Comparison of ENCODE assay signal across 8 cellular contexts in genomic region chr22:20111045-20111688, GRCh38. TPM values are rescaled to one million over a fixed set of nuclear protein-coding genes. Genes with fewer than 3 reads are reported as not detected.
DNase-seq lines count a peak whose midpoint lies in the region; ATAC-seq and TF ChIP-seq lines count a peak whose summit lies in the region.

No MANE protein-coding gene starts in this region.

- H3K36me3 ChIP-seq in mucosa of descending colon (ENCODE audit: low read depth): peaks cover 8% of the 10 kb centered on the region

- H3K4me3 ChIP-seq in astrocyte of the spinal cord (ENCODE audit: low read depth, low read length) (no peak overlapping the region), mucosa of descending colon (no peak overlapping the region)

- H3K9me3 ChIP-seq in mucosa of descending colon: no peaks in the 10 kb centered on the region

- intact Hi-C loops in mucosa of descending colon (cut with DNase I, micrococcal nuclease): no loop called here

- H3K4me1 ChIP-seq in mucosa of descending colon (ENCODE audit: low read depth): peaks cover 9% of the 10 kb centered on the region

- peak; percentile 49 for DNase-seq in stimulated activated CD4-positive, alpha-beta T cell treated with anti-CD3 and anti-CD28 coated beads, Interleukin-1b, Interleukin-23, amount 100 ng/mL, for 48 hours
- DNase-seq in stimulated activated CD4-positive, alpha-beta T cell treated with anti-CD3 and anti-CD28 coated beads, Interleukin-4, amount 100 ng/mL, for 4 hours: no peak
- peak; percentile 54 for DNase-seq in NCI-H2171 treated with DMSO at 0.1 percent for 48 hours (lab: John Stamatoyannopoulos, UW)
- peak; percentile 19 for DNase-seq in astrocyte of the spinal cord (ENCODE audit: low read depth, low spot score)
- DNase-seq in mucosa of descending colon: peak in 2 of 3 donors; percentile 25 to 41
- no peak for DNase-seq in hypothalamus (lab: John Stamatoyannopoulos, UW)

- ATAC-seq in mucosa of descending colon (peak; percentile 19), GM21423 (IDR thresholded peaks at IDR 0.05; ENCODE audit: unreplicated experiment) (no peak), HG02571 (IDR thresholded peaks at IDR 0.05; ENCODE audit: unreplicated experiment) (no peak)

- TF ChIP-seq CTCF in astrocyte of the spinal cord (IDR thresholded peaks at IDR 0.05; ENCODE audit: low read depth, low read length) (peak; percentile 55), mucosa of descending colon (IDR thresholded peaks at IDR 0.05) (no peak)

- in situ Hi-C loops in astrocyte of the spinal cord (cut with HindIII; ENCODE audit: low sequenced_read_pairs): no loop called here

RNA-seq across cellular contexts. Expression of gene RANBP1, which starts 4.7 kb away (rescaled TPM):
- 100 to 1,000 TPM in 1 of 3 donors, 10 to 100 TPM in 2; 58.4 to 102 (median 66.0) TPM for total RNA-seq in mucosa of descending colon

RNA-seq across cellular contexts. Expression of gene TRMT2A, which starts 5.9 kb away (rescaled TPM):
- 10 to 100 TPM; 34.4 to 50.0 (median 37.6) TPM for total RNA-seq in mucosa of descending colon

RNA-seq across cellular contexts. Expression of gene ZDHHC8, which starts 20.4 kb away (rescaled TPM):
- total RNA-seq in mucosa of descending colon: 10 to 100 TPM; 27.7 to 53.0 (median 42.2) TPM

RNA-seq across cellular contexts. Expression of gene DGCR8, which starts 31.1 kb away (rescaled TPM):
- 10 to 100 TPM; 39.0 to 48.8 (median 48.4) TPM for total RNA-seq in mucosa of descending colon

RNA-seq across cellular contexts. Expression of gene CCDC188, which starts 39.7 kb away (rescaled TPM):
- under 1 TPM; 0.41 to 0.98 (median 0.65) TPM for total RNA-seq in mucosa of descending colon

Comparison
In these comparisons a context has a peak if more than half of its experiments do, and no peak if none do; other contexts are left out.
1. DNase-seq: peak in stimulated activated CD4-positive, alpha-beta T cell treated with anti-CD3 and anti-CD28 coated beads, Interleukin-1b, Interleukin-23, amount 100 ng/mL, for 48 hours (single experiment), NCI-H2171 treated with DMSO at 0.1 percent for 48 hours (single experiment), astrocyte of the spinal cord (single experiment) and mucosa of descending colon (2 of 3); none in stimulated activated CD4-positive, alpha-beta T cell treated with anti-CD3 and anti-CD28 coated beads, Interleukin-4, amount 100 ng/mL, for 4 hours (0 of 2) and hypothalamus (0 of 51).